19 cellular contexts compared by ENCODE assay signal in the genomic region with DNA sequence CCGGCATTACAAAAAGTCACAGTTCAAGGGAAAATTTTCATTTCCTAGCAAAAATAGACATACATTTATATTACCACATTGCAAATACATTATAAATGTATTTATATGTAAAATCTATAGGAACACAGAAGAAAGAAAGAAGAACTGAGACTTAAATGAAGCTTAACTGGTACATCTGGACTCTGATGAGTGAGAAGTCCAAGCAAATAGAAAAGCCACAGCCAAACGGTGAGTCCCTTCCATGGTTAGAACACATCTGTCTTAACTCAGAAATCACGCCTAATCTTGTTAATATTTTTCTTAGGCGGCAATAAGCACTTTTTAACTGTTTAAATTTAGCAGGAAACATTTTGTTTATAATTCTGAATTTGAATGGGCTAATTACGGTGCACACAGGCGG. TPM values are rescaled to one million over a fixed set of nuclear protein-coding genes. Genes with fewer than 3 reads are reported as not detected.
"Had no signal": no experiment of that assay in that cellular context is flagged by ENCODE, and none has a peak within 500 bp of the region (broad histone marks: within the 10 kb centered on the region; RNA-seq: fewer than 3 reads in every experiment).

No MANE protein-coding gene starts in this region.

- H3K4me1 ChIP-seq: esophagus muscularis mucosa, transverse colon had no signal

- ATAC-seq: mucosa of descending colon, right cardiac atrium had no signal

- H3K27ac Mint-ChIP-seq: activated naive CD8-positive, alpha-beta T cell treated with anti-CD3 and anti-CD28 coated beads for 36 hours; nephron; progenitor cell of endocrine pancreas had no signal

- H3K9me3 ChIP-seq: esophagus muscularis mucosa, mucosa of descending colon had no signal

- H3K4me3 ChIP-seq: esophagus muscularis mucosa, mucosa of descending colon, transverse colon had no signal

- H3K36me3 ChIP-seq: brain microvascular endothelial cell, esophagus muscularis mucosa, transverse colon had no signal

- H3K27me3 ChIP-seq: brain microvascular endothelial cell, esophagus muscularis mucosa, transverse colon had no signal

- DNase-seq: activated B cell treated with CpG ODN at 0.5 μM for 24 hours; activated gamma-delta T cell treated with Interleukin-2 at 50 U/mL for 16 hours; activated naive CD8-positive, alpha-beta T cell treated with anti-CD3 and anti-CD28 coated beads for 36 hours; activated T-cell treated with anti-CD3 and anti-CD28 coated beads, Interleukin-2, amount 50 U/mL, for 1 hour; brain microvascular endothelial cell; mucosa of descending colon; occipital lobe; right cardiac atrium; small intestine; T-helper 1 cell; transverse colon had no signal

- H3K9me3 Mint-ChIP-seq: activated B cell treated with CpG ODN at 0.5 μM for 24 hours had no signal

- FAIRE-seq: endometrium, small intestine had no signal

- H3K27me3 Mint-ChIP-seq: activated B cell treated with CpG ODN at 0.5 μM for 24 hours; activated naive CD8-positive, alpha-beta T cell treated with anti-CD3 and anti-CD28 coated beads for 36 hours; progenitor cell of endocrine pancreas had no signal

- H3K4me3 Mint-ChIP-seq: activated B cell treated with CpG ODN at 0.5 μM for 24 hours; activated naive CD8-positive, alpha-beta T cell treated with anti-CD3 and anti-CD28 coated beads for 36 hours; nephron had no signal

- H3K27ac ChIP-seq: brain microvascular endothelial cell, esophagus muscularis mucosa, transverse colon had no signal

RNA-seq across cellular contexts. Expression of gene KLRB1, which starts 9.4 kb away (rescaled TPM):
- total RNA-seq: activated B cell treated with CpG ODN at 0.5 μM for 24 hours; activated naive CD8-positive, alpha-beta T cell treated with anti-CD3 and anti-CD28 coated beads for 36 hours; cerebellum; dermis microvascular lymphatic vessel endothelial cell; fibroblast of villous mesenchyme; lung microvascular endothelial cell; occipital lobe; progenitor cell of endocrine pancreas had no signal
